In genomic region chr22:41501209-41501608, GRCh38 we compare ENCODE assay signal across 9 cellular contexts. TPM values are rescaled to one million over a fixed set of nuclear protein-coding genes. Genes with fewer than 3 reads are reported as not detected.
A peak's percentile ranks its signal among the peaks of the same experiment; 100 is the strongest.
DNase-seq lines count a peak whose midpoint lies in the region; ATAC-seq, FAIRE-seq and TF ChIP-seq lines count a peak whose summit lies in the region.
"Had no signal": no experiment of that assay in that cellular context is flagged by ENCODE, and none has a peak within 500 bp of the region (broad histone marks: within the 10 kb centered on the region; RNA-seq: fewer than 3 reads in every experiment).

No MANE protein-coding gene starts in this region.

- H3K9me3 Mint-ChIP-seq in activated T-cell treated with anti-CD3 and anti-CD28 coated beads, Interleukin-2, amount 50 U/mL, for 72 hours = no peaks in the 10 kb centered on the region
- H3K9me3 Mint-ChIP-seq: natural killer cell treated with Interleukin-12 subunit alpha and Interleukin-12 subunit beta and Interleukin-15 and Interleukin-18, amount 100 ng/mL, for 72 hours had no signal

- H3K4me1 Mint-ChIP-seq in activated T-cell treated with anti-CD3 and anti-CD28 coated beads, Interleukin-2, amount 50 U/mL, for 72 hours (ENCODE audit: low read depth) = no peaks in the 10 kb centered on the region

- ATAC-seq in HG03108 (IDR thresholded peaks at IDR 0.05; ENCODE audit: unreplicated experiment) (peak; percentile 54), GM18907 (IDR thresholded peaks at IDR 0.05; ENCODE audit: unreplicated experiment) (no peak), HG03571 (IDR thresholded peaks at IDR 0.05; ENCODE audit: unreplicated experiment) (no peak)
- peak; percentile 66 to 69 for ATAC-seq in activated T-cell treated with anti-CD3 and anti-CD28 coated beads, Interleukin-2, amount 50 U/mL, for 72 hours (replicated peaks in 1 of 2)

- no peak for DNase-seq in D721Med (ENCODE audit: insufficient read length, low spot score)
- DNase-seq in activated T-cell treated with anti-CD3 and anti-CD28 coated beads, Interleukin-2, amount 50 U/mL, for 72 hours = peak in 1 of 2 donors; percentile 27
- peak; percentile 25 to 48 for DNase-seq in lung microvascular endothelial cell (ENCODE audit: low read depth in 2 of 2)
- no peak for DNase-seq in NCI-H187 (lab: John Stamatoyannopoulos, UW)
- no peak for DNase-seq in epidermal melanocyte (ENCODE audit: insufficient read length, low spot score)

- no peaks in the 10 kb centered on the region for H3K27me3 Mint-ChIP-seq in activated T-cell treated with anti-CD3 and anti-CD28 coated beads, Interleukin-2, amount 50 U/mL, for 72 hours (ENCODE audit: low read depth)
- H3K27me3 Mint-ChIP-seq: natural killer cell treated with Interleukin-12 subunit alpha and Interleukin-12 subunit beta and Interleukin-15 and Interleukin-18, amount 100 ng/mL, for 72 hours had no signal

- TF ChIP-seq CTCF in D721Med (IDR thresholded peaks at IDR 0.05; ENCODE audit: insufficient read depth, missing control alignments) = peak; percentile 63

- H3K4me3 Mint-ChIP-seq in activated T-cell treated with anti-CD3 and anti-CD28 coated beads, Interleukin-2, amount 50 U/mL, for 72 hours = no peak overlapping the region
- H3K4me3 Mint-ChIP-seq: natural killer cell treated with Interleukin-12 subunit alpha and Interleukin-12 subunit beta and Interleukin-15 and Interleukin-18, amount 100 ng/mL, for 72 hours had no signal

- H3K27ac Mint-ChIP-seq in activated T-cell treated with anti-CD3 and anti-CD28 coated beads, Interleukin-2, amount 50 U/mL, for 72 hours = no peak overlapping the region

- no peak for FAIRE-seq in D721Med (lab: Jason Lieb, UNC)

- H3K36me3 Mint-ChIP-seq in activated T-cell treated with anti-CD3 and anti-CD28 coated beads, Interleukin-2, amount 50 U/mL, for 72 hours (ENCODE audit: insufficient read depth in 2 of 2) = no peaks in the 10 kb centered on the region
- H3K36me3 Mint-ChIP-seq: natural killer cell treated with Interleukin-12 subunit alpha and Interleukin-12 subunit beta and Interleukin-15 and Interleukin-18, amount 100 ng/mL, for 72 hours had no signal

RNA-seq across cellular contexts. Expression of gene ACO2, which starts 32.3 kb away (rescaled TPM):
- total RNA-seq in activated T-cell treated with anti-CD3 and anti-CD28 coated beads, Interleukin-2, amount 50 U/mL, for 72 hours = 10 to 100 TPM; 73.3 to 74.9 TPM
- total RNA-seq in lung microvascular endothelial cell = 60.4 and 81.0 TPM in 2 replicates

RNA-seq across cellular contexts. Expression of gene PHF5A, which starts 32.7 kb away (rescaled TPM):
- 10 to 100 TPM; 69.2 to 77.4 TPM for total RNA-seq in activated T-cell treated with anti-CD3 and anti-CD28 coated beads, Interleukin-2, amount 50 U/mL, for 72 hours
- total RNA-seq in lung microvascular endothelial cell = 63.2 and 66.1 TPM in 2 replicates

RNA-seq across cellular contexts. Expression of gene POLR3H, which starts 43.1 kb away (rescaled TPM):
- total RNA-seq in activated T-cell treated with anti-CD3 and anti-CD28 coated beads, Interleukin-2, amount 50 U/mL, for 72 hours = 10 to 100 TPM; 11.6 to 15.6 TPM
- 9.3 and 9.6 TPM in 2 replicates for total RNA-seq in lung microvascular endothelial cell

RNA-seq across cellular contexts. Expression of gene TOB2, which starts 54.6 kb away (rescaled TPM):
- total RNA-seq in activated T-cell treated with anti-CD3 and anti-CD28 coated beads, Interleukin-2, amount 50 U/mL, for 72 hours = 10 to 100 TPM; 32.5 TPM
- total RNA-seq in lung microvascular endothelial cell = 11.6 and 16.5 TPM in 2 replicates

RNA-seq across cellular contexts. Expression of gene CSDC2, which starts 59.6 kb away (rescaled TPM):
- not detected for total RNA-seq in activated T-cell treated with anti-CD3 and anti-CD28 coated beads, Interleukin-2, amount 50 U/mL, for 72 hours
- total RNA-seq in lung microvascular endothelial cell = not detected in 2 replicates
- total RNA-seq: natural killer cell treated with Interleukin-12 subunit alpha and Interleukin-12 subunit beta and Interleukin-15 and Interleukin-18, amount 100 ng/mL, for 72 hours had no signal

Comparison
In these comparisons a context has a peak if more than half of its experiments do, and no peak if none do; other contexts are left out.
1. DNase-seq: peak in lung microvascular endothelial cell (2 of 2); none in D721Med (single experiment), NCI-H187 (0 of 2) and epidermal melanocyte (single experiment).
2. ATAC-seq: peak in HG03108 (single experiment) and activated T-cell treated with anti-CD3 and anti-CD28 coated beads, Interleukin-2, amount 50 U/mL, for 72 hours (2 of 2); none in GM18907 (single experiment) and HG03571 (single experiment).